Comparison of ENCODE assay signal across 1 cellular context in genomic region chr2:8525582-8526402, GRCh38.
TF ChIP-seq lines count a peak whose summit lies in the region.

No MANE protein-coding gene starts in this region.

TF ChIP-seq in HepG2, 621 proteins besides CTCF, POLR2A, EP300 and RAD21 (continued from another document and continues in another):
- no peak; the same call in 1 of the 2 replicates for TF ChIP-seq ZNF546 (CRISPR knock-in tag; conservative IDR thresholded peaks at IDR 0.05)
- TF ChIP-seq FOSL2 (CRISPR knock-in tag; IDR thresholded peaks at IDR 0.05), result peak; percentile 54
- no peak for TF ChIP-seq CREM (IDR thresholded peaks at IDR 0.05)
- no peak for TF ChIP-seq CREM (CRISPR knock-in tag; IDR thresholded peaks at IDR 0.05)
- peak; percentile 83; the same call in 1 of the 2 replicates for TF ChIP-seq WIZ (CRISPR knock-in tag; IDR thresholded peaks at IDR 0.05)
- TF ChIP-seq RXRB (CRISPR knock-in tag; IDR thresholded peaks at IDR 0.05; ENCODE audit: borderline replicate concordance), result peak; percentile 87
- TF ChIP-seq GLI4 (CRISPR knock-in tag; IDR thresholded peaks at IDR 0.05; ENCODE audit: borderline replicate concordance), result 0 out of 2 replicates have a peak, but pooled peaks have one; percentile 82
- no peak for TF ChIP-seq ZNF782 (CRISPR knock-in tag; IDR thresholded peaks at IDR 0.05; ENCODE audit: borderline replicate concordance)
- TF ChIP-seq PHF8 (CRISPR knock-in tag; IDR thresholded peaks at IDR 0.05), result peak; percentile 47; the same call in 1 of the 2 replicates
- TF ChIP-seq PAWR (CRISPR knock-in tag; IDR thresholded peaks at IDR 0.05; ENCODE audit: borderline replicate concordance), result 0 out of 2 replicates have a peak, but pooled peaks have one; percentile 41
- TF ChIP-seq NRL (CRISPR knock-in tag; IDR thresholded peaks at IDR 0.05; ENCODE audit: borderline replicate concordance), result peak; percentile 68; the same call in 1 of the 2 replicates
- TF ChIP-seq MAX (IDR thresholded peaks at IDR 0.05), result peak; percentile 89
- TF ChIP-seq YY1 (IDR thresholded peaks at IDR 0.05; ENCODE audit: insufficient read depth, insufficient replicate concordance, low read depth, low read length), result peak; percentile 46
- no peak for TF ChIP-seq PRDM10 (CRISPR knock-in tag; IDR thresholded peaks at IDR 0.05; ENCODE audit: low read depth)
- TF ChIP-seq POGZ (CRISPR knock-in tag; IDR thresholded peaks at IDR 0.05), result peak; percentile 63
- TF ChIP-seq EEA1 (CRISPR knock-in tag; IDR thresholded peaks at IDR 0.05; ENCODE audit: borderline replicate concordance), result peak; percentile 45; the same call in 1 of the 2 replicates
- peak; percentile 94; the same call in 1 of the 2 replicates for TF ChIP-seq KDM5B (CRISPR knock-in tag; IDR thresholded peaks at IDR 0.05; ENCODE audit: borderline replicate concordance)
- no peak for TF ChIP-seq ZNF460 (CRISPR knock-in tag; IDR thresholded peaks at IDR 0.05; ENCODE audit: borderline replicate concordance)
- TF ChIP-seq TAF1 (CRISPR knock-in tag; IDR thresholded peaks at IDR 0.05), result 0 out of 2 replicates have a peak, but pooled peaks have one; percentile 31
- TF ChIP-seq PAX8 (CRISPR knock-in tag; IDR thresholded peaks at IDR 0.05; ENCODE audit: borderline replicate concordance), result peak; percentile 46; the same call in 1 of the 2 replicates
- TF ChIP-seq ZFP90 (CRISPR knock-in tag; IDR thresholded peaks at IDR 0.05; ENCODE audit: borderline replicate concordance), result no peak
- peak; percentile 71; the same call in 1 of the 2 replicates for TF ChIP-seq ZNF788 (CRISPR knock-in tag; IDR thresholded peaks at IDR 0.05; ENCODE audit: borderline replicate concordance)
- TF ChIP-seq ZNF280B (CRISPR knock-in tag; IDR thresholded peaks at IDR 0.05; ENCODE audit: borderline replicate concordance), result peak; percentile 75; the same call in 1 of the 2 replicates
- no peak for TF ChIP-seq KDM6A (CRISPR knock-in tag; IDR thresholded peaks at IDR 0.05; ENCODE audit: low read depth)
- TF ChIP-seq MYPOP (CRISPR knock-in tag; IDR thresholded peaks at IDR 0.05), result peak; percentile 97
- peak; percentile 86; the same call in 1 of the 2 replicates for TF ChIP-seq PRDM15 (CRISPR knock-in tag; IDR thresholded peaks at IDR 0.05)
- peak; percentile 61; the same call in 1 of the 2 replicates for TF ChIP-seq SIN3A (IDR thresholded peaks at IDR 0.05; ENCODE audit: borderline replicate concordance, low read depth, low read length)
- peak; percentile 65; the same call in 1 of the 2 replicates for TF ChIP-seq ZNF710 (CRISPR knock-in tag; IDR thresholded peaks at IDR 0.05; ENCODE audit: borderline replicate concordance)
- no peak for TF ChIP-seq NR0B2 (CRISPR knock-in tag; IDR thresholded peaks at IDR 0.05)
- no peak for TF ChIP-seq NFATC3 (CRISPR knock-in tag; IDR thresholded peaks at IDR 0.05)
- TF ChIP-seq GTF2F1 (IDR thresholded peaks at IDR 0.05; ENCODE audit: low read length), result no peak
- TF ChIP-seq ZMYM2 (CRISPR knock-in tag; IDR thresholded peaks at IDR 0.05), result no peak
- no peak for TF ChIP-seq ZNF552 (CRISPR knock-in tag; IDR thresholded peaks at IDR 0.05; ENCODE audit: borderline replicate concordance)
- peak; percentile 61 for TF ChIP-seq FOXA3 (CRISPR knock-in tag; IDR thresholded peaks at IDR 0.05)
- peak; percentile 80 for TF ChIP-seq HDAC1 (CRISPR knock-in tag; IDR thresholded peaks at IDR 0.05)
- peak; percentile 47; the same call in 1 of the 2 replicates for TF ChIP-seq HMGXB3 (CRISPR knock-in tag; IDR thresholded peaks at IDR 0.05; ENCODE audit: borderline replicate concordance)
- peak; percentile 69 for TF ChIP-seq ZNF274 (CRISPR knock-in tag; IDR thresholded peaks at IDR 0.05)
- TF ChIP-seq BHLHE40 (IDR thresholded peaks at IDR 0.05; ENCODE audit: low read length), result peak; percentile 46; the same call in 1 of the 2 replicates
- no peak; the same call in 1 of the 2 replicates for TF ChIP-seq ZNF777 (CRISPR knock-in tag; IDR thresholded peaks at IDR 0.05)
- TF ChIP-seq SAFB2 (CRISPR knock-in tag; IDR thresholded peaks at IDR 0.05; ENCODE audit: borderline replicate concordance, low read depth), result peak; percentile 86; the same call in 1 of the 2 replicates
- TF ChIP-seq GLMP (CRISPR knock-in tag; IDR thresholded peaks at IDR 0.05; ENCODE audit: borderline replicate concordance), result no peak
